8 cellular contexts compared by ENCODE assay signal in the genomic region with DNA sequence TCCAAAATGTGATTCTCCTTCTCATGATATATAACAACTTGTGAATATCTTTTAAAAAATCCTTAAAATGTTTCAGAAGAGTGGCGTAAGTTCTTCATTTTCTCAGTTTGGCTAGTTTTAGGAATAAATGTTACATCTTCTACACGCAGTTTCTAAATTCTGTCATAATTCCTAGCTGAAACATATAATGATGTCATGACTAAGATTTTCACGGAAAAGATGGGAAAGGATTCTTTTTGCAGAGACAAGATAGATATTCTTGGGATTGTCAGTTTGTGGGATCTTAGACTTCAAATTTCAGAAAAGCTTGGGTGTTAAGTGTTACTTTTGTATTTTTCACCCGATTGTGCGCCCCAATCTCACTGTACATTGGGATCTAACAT. TPM values are rescaled to one million over a fixed set of nuclear protein-coding genes. Genes with fewer than 3 reads are reported as not detected.
DNase-seq lines count a peak whose midpoint lies in the region; ATAC-seq and TF ChIP-seq lines count a peak whose summit lies in the region.

No MANE protein-coding gene starts in this region.

- H3K27ac ChIP-seq in AG04450 (ENCODE audit: low read depth, low read length) (no peak overlapping the region), HUES6 (ENCODE audit: low read depth, low read length) (no peak overlapping the region), duodenal mucosa (ENCODE audit: low read depth, low read length) (no peak overlapping the region), muscle layer of duodenum (ENCODE audit: low read length) (no peak overlapping the region)

- no peaks in the 10 kb centered on the region for H3K9me3 ChIP-seq in AG04450 (ENCODE audit: control insufficient read depth, insufficient read depth, low read length)
- H3K9me3 ChIP-seq in HUES6 (ENCODE audit: control insufficient read depth, insufficient read depth, low read depth, low read length) = no peaks in the 10 kb centered on the region
- H3K9me3 ChIP-seq in duodenal mucosa (ENCODE audit: control insufficient read depth in 1 of 2, low read length in 2 of 2) = no peaks in the 10 kb centered on the region
- no peaks in the 10 kb centered on the region for H3K9me3 ChIP-seq in muscle layer of duodenum (ENCODE audit: control insufficient read depth in 1 of 2, low read length in 2 of 2)

- H3K27me3 ChIP-seq in AG04450 (ENCODE audit: control insufficient read depth, insufficient read depth, low read length) (no peaks in the 10 kb centered on the region), HUES6 (ENCODE audit: control insufficient read depth, insufficient read depth, low read length) (no peaks in the 10 kb centered on the region), duodenal mucosa (ENCODE audit: control insufficient read depth in 1 of 2, insufficient read depth in 2 of 2, low read length in 2 of 2) (no peaks in the 10 kb centered on the region), muscle layer of duodenum (ENCODE audit: low read depth, low read length) (no peaks in the 10 kb centered on the region)

- H3K9ac ChIP-seq in HUES6 (ENCODE audit: low read length) = peak overlapping the region; percentile 98
- peak overlapping the region in 1 of 2 donors; percentile 96 for H3K9ac ChIP-seq in duodenal mucosa (ENCODE audit: low read depth in 1 of 2, low read length in 2 of 2)

- POLR2A ChIA-PET in AG04450 (lab: Yijun Ruan, JAX) = no interaction called here

- no peak for TF ChIP-seq CTCF in AG04450 (IDR thresholded peaks at IDR 0.05; ENCODE audit: low read depth, low read length)

- CTCF ChIA-PET in AG04450 (lab: Charles Lee) = interaction anchor here (1.7 kb wide), 1 partner anchor 204 kb away, joined by 6 read pairs; no protein-coding TSS in a partner anchor

- ATAC-seq in HG03108 (IDR thresholded peaks at IDR 0.05; ENCODE audit: unreplicated experiment) = no peak

- peak overlapping the region; percentile 86 for H3K4me3 ChIP-seq in AG04450 (ENCODE audit: low read depth, low read length)
- peak overlapping the region; percentile 98 for H3K4me3 ChIP-seq in HUES6 (ENCODE audit: low read depth, low read length)
- peak overlapping the region; percentile 94 to 99 for H3K4me3 ChIP-seq in duodenal mucosa (ENCODE audit: low read depth in 1 of 2, low read length in 2 of 2)
- H3K4me3 ChIP-seq in muscle layer of duodenum (ENCODE audit: low read depth in 1 of 2, low read length in 2 of 2) = peak overlapping the region; percentile 92 to 98

- H3K36me3 ChIP-seq in HUES6 (ENCODE audit: control insufficient read depth, insufficient read depth, low read length) (no peaks in the 10 kb centered on the region), duodenal mucosa (ENCODE audit: control insufficient read depth in 1 of 2, insufficient read depth in 2 of 2, low read length in 2 of 2) (no peaks in the 10 kb centered on the region), muscle layer of duodenum (ENCODE audit: control insufficient read depth in 1 of 2, insufficient read depth in 2 of 2, low read length in 2 of 2) (peaks cover 0 to 7% of the 10 kb centered on the region in 2 donors)

- DNase-seq in AG04450 (ENCODE audit: low read depth, low spot score) = no peak
- DNase-seq in NCI-H187 (lab: John Stamatoyannopoulos, UW) = no peak
- DNase-seq in HK-2 (ENCODE audit: unreplicated experiment) = no peak
- DNase-seq in AG20443 (ENCODE audit: low spot score) = no peak

- H3K4me1 ChIP-seq in HUES6 (ENCODE audit: control insufficient read depth, insufficient read depth, low read length) (peaks cover 34% of the 10 kb centered on the region), duodenal mucosa (ENCODE audit: control insufficient read depth in 1 of 2, insufficient read depth in 2 of 2, low read length in 2 of 2) (peaks cover 15 to 21% of the 10 kb centered on the region in 2 donors), muscle layer of duodenum (ENCODE audit: control insufficient read depth in 1 of 2, insufficient read depth in 2 of 2, low read length in 2 of 2) (peaks cover 9 to 23% of the 10 kb centered on the region in 2 donors)

RNA-seq across cellular contexts. Expression of a gene that starts 1.7 kb away (rescaled TPM):
- polyA plus RNA-seq in AG04450 (2011; rRNA removed) = 11.9 and 17.5 TPM in 2 replicates
- polyA minus RNA-seq in AG04450 (2011; rRNA and poly(A)+ RNA removed) = 11.4 and 16.4 TPM in 2 replicates

RNA-seq across cellular contexts. Expression of a gene that starts 55.8 kb away (rescaled TPM):
- 120 and 129 TPM in 2 replicates for polyA plus RNA-seq in AG04450 (2011; rRNA removed)
- 21.7 and 42.7 TPM in 2 replicates for polyA minus RNA-seq in AG04450 (2011; rRNA and poly(A)+ RNA removed)
